ENCODE assay signal across 7 cellular contexts in the genomic region with DNA sequence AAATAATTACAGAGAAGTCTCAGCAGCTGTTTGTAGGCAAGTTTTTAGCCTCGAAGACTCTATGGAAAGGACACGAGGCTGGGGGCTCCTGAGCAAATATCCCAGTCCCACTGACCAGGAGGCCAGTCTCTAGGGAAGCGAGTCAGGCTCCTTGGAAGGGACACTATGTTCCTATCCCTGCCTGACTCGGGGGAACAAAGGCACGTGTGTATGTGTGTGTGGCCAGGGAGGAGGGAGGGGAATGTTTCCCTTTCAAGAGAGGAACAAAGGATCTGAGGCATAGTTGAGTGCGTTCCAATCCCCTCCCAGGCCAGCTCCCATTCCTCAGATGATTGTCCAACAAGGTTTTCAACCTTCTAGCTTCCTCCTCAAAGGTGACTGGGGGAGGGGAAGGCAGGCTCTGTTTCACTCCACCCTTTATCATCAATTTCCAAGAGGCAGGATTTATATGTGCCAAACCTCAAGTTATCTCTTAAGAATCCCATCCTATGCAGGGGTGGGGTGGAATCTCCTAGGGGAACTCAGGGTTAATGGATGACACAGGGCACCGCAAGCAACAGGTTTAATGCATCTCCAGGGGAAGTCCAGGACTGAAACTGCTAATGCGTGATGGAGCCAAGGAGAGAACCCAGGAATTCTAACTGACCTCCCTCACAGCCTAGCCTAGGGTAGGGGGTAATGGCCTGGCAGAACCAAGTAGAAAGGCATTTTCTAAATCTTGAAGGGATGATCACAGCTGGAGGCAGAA. TPM values are rescaled to one million over a fixed set of nuclear protein-coding genes. Genes with fewer than 3 reads are reported as not detected.
A peak's percentile ranks its signal among the peaks of the same experiment; 100 is the strongest.
DNase-seq lines count a peak whose midpoint lies in the region; ATAC-seq and TF ChIP-seq lines count a peak whose summit lies in the region.

No MANE protein-coding gene starts in this region.

- 11% methylated on average over 8 of the region's 8 CpGs for WGBS in SK-N-SH (ENCODE audit: low lambda C conversion rate)

- H3K4me2 ChIP-seq in SK-N-SH = peak overlapping the region; percentile 76

- H3K27me3 ChIP-seq in H7 (ENCODE audit: control insufficient read depth, insufficient read depth, low read length) = no peaks in the 10 kb centered on the region
- no peaks in the 10 kb centered on the region for H3K27me3 ChIP-seq in SK-N-SH (ENCODE audit: insufficient read depth)

- CTCF ChIA-PET in SK-N-SH (lab: Yijun Ruan, JAX) = interaction anchor here (0.7 to 2.5 kb wide), 6 partner anchors 10 to 143 kb away, joined by 3 to 18 read pairs (median 4); a partner anchor contains a TSS

- H3K4me1 ChIP-seq in SK-N-SH (ENCODE audit: control insufficient read depth in 1 of 2, insufficient read depth in 2 of 2, low read depth in 1 of 2, low read length in 1 of 2) = peaks cover 33 to 51% of the 10 kb centered on the region in 2 experiments

- H3K36me3 ChIP-seq in H7 (replicated peaks; ENCODE audit: control insufficient read depth, insufficient read depth, low read length) (peaks cover 3% of the 10 kb centered on the region; the same call in 1 of the 2 replicates), SK-N-SH (replicated peaks in 1 of 2; ENCODE audit: control insufficient read depth in 1 of 2, insufficient read depth in 2 of 2, low read length in 1 of 2) (peaks cover 42 to 64% of the 10 kb centered on the region in 2 experiments)

- peak overlapping the region; percentile 95 to 99 for H3K27ac ChIP-seq in SK-N-SH (ENCODE audit: low read depth in 2 of 2, low read length in 1 of 2)

- H3F3A ChIP-seq in SK-N-SH (replicated peaks; ENCODE audit: insufficient read depth) = peaks cover 38% of the 10 kb centered on the region

- H3K9me2 ChIP-seq in SK-N-SH = no peaks in the 10 kb centered on the region

- peaks cover 88% of the 10 kb centered on the region for H3K79me2 ChIP-seq in SK-N-SH (ENCODE audit: insufficient read depth)

- H3K4me3 ChIP-seq in H7 (ENCODE audit: insufficient read depth, low read depth, low read length) (no peak overlapping the region), SK-N-SH (ENCODE audit: low read depth in 2 of 2, low read length in 1 of 2) (peak overlapping the region; percentile 17 to 43; a peak in 3 of 4 replicates)

- peak in 1 of 2 experiments; percentile 58; a peak in 1 of 4 replicates for TF ChIP-seq EP300 in SK-N-SH (IDR thresholded peaks at IDR 0.05; ENCODE audit: borderline replicate concordance in 1 of 2, low read depth in 1 of 2, low read length in 1 of 2)

- DNase-seq in H7 = peak; percentile 88
- DNase-seq in SK-N-SH = no peak
- DNase-seq in mucosa of gallbladder (ENCODE audit: low spot score) = peak; percentile 91
- DNase-seq in ureter (ENCODE audit: low spot score) = peak; percentile 84
- DNase-seq in amniotic stem cell (lab: John Stamatoyannopoulos, UW) = no peak
- DNase-seq in HuH-7 (ENCODE audit: low spot score) = no peak

- peak overlapping the region; percentile 78 for H3K9ac ChIP-seq in SK-N-SH

- H2AFZ ChIP-seq in SK-N-SH (ENCODE audit: low read depth) = no peak overlapping the region

- H4K20me1 ChIP-seq in SK-N-SH (ENCODE audit: insufficient read depth) = no peaks in the 10 kb centered on the region

- no peak for TF ChIP-seq CTCF in SK-N-SH (IDR thresholded peaks at IDR 0.05)

- POLR2A ChIA-PET in SK-N-SH (lab: Yijun Ruan, JAX) = no interaction called here

- no peaks in the 10 kb centered on the region for H3K9me3 ChIP-seq in SK-N-SH

- ATAC-seq in esophagus mucosa = peak; percentile 76

- TF ChIP-seq RAD21 in SK-N-SH (IDR thresholded peaks at IDR 0.05; ENCODE audit: low read length) = no peak

TF ChIP-seq in SK-N-SH, 30 proteins besides CTCF, POLR2A, EP300 and RAD21:
- TF ChIP-seq YY1 (IDR thresholded peaks at IDR 0.05; ENCODE audit: low read depth) (0 out of 2 replicates have a peak, but pooled peaks have one; percentile 9), JUND (IDR thresholded peaks at IDR 0.05) (peak; percentile 27; the same call in 1 of the 2 replicates), EZH2phosphoT487 (IDR thresholded peaks at IDR 0.05; ENCODE audit: borderline replicate concordance, low read depth) (no peak), SMC3 (IDR thresholded peaks at IDR 0.05; ENCODE audit: low read depth, low read length) (no peak), RCOR1 (IDR thresholded peaks at IDR 0.05; ENCODE audit: low read length) (no peak), RFX5 (IDR thresholded peaks at IDR 0.05; ENCODE audit: low read length) (no peak), RXRA (IDR thresholded peaks at IDR 0.05; ENCODE audit: borderline replicate concordance, low read depth) (no peak), TEAD4 (IDR thresholded peaks at IDR 0.05; ENCODE audit: borderline replicate concordance, insufficient read depth) (peak; percentile 52; the same call in 1 of the 2 replicates), MXI1 (IDR thresholded peaks at IDR 0.05; ENCODE audit: low read depth, low read length) (no peak), MEF2A (IDR thresholded peaks at IDR 0.05; ENCODE audit: borderline replicate concordance, low read depth) (no peak), NFIC (IDR thresholded peaks at IDR 0.05; ENCODE audit: borderline replicate concordance) (peak; percentile 87), TCF12 (IDR thresholded peaks at IDR 0.05) (peak; percentile 71; the same call in 1 of the 2 replicates), POLR2AphosphoS5 (IDR thresholded peaks at IDR 0.05; ENCODE audit: low read depth, low read length) (no peak; the same call in 1 of the 2 replicates), SIN3A (IDR thresholded peaks at IDR 0.05; ENCODE audit: borderline replicate concordance, low read depth, low read length) (0 out of 2 replicates have a peak, but pooled peaks have one; percentile 62), FOSL2 (IDR thresholded peaks at IDR 0.05; ENCODE audit: borderline replicate concordance, low read depth) (peak; percentile 38; the same call in 1 of the 2 replicates), ELF1 (IDR thresholded peaks at IDR 0.05) (no peak), NRF1 (IDR thresholded peaks at IDR 0.05; ENCODE audit: low read depth, low read length) (no peak)
- TF ChIP-seq, protein P1, sequence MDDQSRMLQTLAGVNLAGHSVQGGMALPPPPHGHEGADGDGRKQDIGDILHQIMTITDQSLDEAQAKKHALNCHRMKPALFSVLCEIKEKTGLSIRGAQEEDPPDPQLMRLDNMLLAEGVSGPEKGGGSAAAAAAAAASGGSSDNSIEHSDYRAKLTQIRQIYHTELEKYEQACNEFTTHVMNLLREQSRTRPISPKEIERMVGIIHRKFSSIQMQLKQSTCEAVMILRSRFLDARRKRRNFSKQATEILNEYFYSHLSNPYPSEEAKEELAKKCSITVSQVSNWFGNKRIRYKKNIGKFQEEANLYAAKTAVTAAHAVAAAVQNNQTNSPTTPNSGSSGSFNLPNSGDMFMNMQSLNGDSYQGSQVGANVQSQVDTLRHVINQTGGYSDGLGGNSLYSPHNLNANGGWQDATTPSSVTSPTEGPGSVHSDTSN (IDR thresholded peaks at IDR 0.05) = peak; percentile 47
- TF ChIP-seq, protein P2, sequence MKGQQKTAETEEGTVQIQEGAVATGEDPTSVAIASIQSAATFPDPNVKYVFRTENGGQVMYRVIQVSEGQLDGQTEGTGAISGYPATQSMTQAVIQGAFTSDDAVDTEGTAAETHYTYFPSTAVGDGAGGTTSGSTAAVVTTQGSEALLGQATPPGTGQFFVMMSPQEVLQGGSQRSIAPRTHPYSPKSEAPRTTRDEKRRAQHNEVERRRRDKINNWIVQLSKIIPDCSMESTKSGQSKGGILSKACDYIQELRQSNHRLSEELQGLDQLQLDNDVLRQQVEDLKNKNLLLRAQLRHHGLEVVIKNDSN (IDR thresholded peaks at IDR 0.05; ENCODE audit: borderline replicate concordance, low read depth) = no peak
- TF ChIP-seq, protein P3, sequence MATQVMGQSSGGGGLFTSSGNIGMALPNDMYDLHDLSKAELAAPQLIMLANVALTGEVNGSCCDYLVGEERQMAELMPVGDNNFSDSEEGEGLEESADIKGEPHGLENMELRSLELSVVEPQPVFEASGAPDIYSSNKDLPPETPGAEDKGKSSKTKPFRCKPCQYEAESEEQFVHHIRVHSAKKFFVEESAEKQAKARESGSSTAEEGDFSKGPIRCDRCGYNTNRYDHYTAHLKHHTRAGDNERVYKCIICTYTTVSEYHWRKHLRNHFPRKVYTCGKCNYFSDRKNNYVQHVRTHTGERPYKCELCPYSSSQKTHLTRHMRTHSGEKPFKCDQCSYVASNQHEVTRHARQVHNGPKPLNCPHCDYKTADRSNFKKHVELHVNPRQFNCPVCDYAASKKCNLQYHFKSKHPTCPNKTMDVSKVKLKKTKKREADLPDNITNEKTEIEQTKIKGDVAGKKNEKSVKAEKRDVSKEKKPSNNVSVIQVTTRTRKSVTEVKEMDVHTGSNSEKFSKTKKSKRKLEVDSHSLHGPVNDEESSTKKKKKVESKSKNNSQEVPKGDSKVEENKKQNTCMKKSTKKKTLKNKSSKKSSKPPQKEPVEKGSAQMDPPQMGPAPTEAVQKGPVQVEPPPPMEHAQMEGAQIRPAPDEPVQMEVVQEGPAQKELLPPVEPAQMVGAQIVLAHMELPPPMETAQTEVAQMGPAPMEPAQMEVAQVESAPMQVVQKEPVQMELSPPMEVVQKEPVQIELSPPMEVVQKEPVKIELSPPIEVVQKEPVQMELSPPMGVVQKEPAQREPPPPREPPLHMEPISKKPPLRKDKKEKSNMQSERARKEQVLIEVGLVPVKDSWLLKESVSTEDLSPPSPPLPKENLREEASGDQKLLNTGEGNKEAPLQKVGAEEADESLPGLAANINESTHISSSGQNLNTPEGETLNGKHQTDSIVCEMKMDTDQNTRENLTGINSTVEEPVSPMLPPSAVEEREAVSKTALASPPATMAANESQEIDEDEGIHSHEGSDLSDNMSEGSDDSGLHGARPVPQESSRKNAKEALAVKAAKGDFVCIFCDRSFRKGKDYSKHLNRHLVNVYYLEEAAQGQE (IDR thresholded peaks at IDR 0.05; ENCODE audit: low read depth, low read length) = peak; percentile 63; the same call in 1 of the 2 replicates
- TF ChIP-seq, protein P4, sequence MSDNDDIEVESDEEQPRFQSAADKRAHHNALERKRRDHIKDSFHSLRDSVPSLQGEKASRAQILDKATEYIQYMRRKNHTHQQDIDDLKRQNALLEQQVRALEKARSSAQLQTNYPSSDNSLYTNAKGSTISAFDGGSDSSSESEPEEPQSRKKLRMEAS (IDR thresholded peaks at IDR 0.05; ENCODE audit: low read depth) = peak; percentile 95

RNA-seq across cellular contexts. Expression of a gene that starts 9.9 kb away (rescaled TPM):
- 38.5 and 53.6 TPM in 2 replicates for total RNA-seq in H7 (2014; rRNA removed; shearing (Covaris generic))
- 99.9 and 103 TPM in 2 replicates for polyA plus RNA-seq in SK-N-SH (2012; rRNA removed)
- 72.3 and 83.8 TPM in 2 replicates for polyA plus RNA-seq in SK-N-SH (2012; cell fraction: cytosol; rRNA removed)
- polyA plus RNA-seq in SK-N-SH (2012; cell fraction: nucleus; rRNA removed) = 61.3 and 62.2 TPM in 2 replicates
- total RNA-seq in esophagus mucosa (76.6 TPM), mucosa of gallbladder (191 TPM), ureter (91.4 TPM)

RNA-seq across cellular contexts. Expression of a gene that starts 26.4 kb away (rescaled TPM):
- total RNA-seq in H7 (2014; rRNA removed; shearing (Covaris generic)) = 119 and 157 TPM in 2 replicates
- polyA plus RNA-seq in SK-N-SH (2012; rRNA removed) = 14.4 and 17.1 TPM in 2 replicates
- 19.1 and 20.2 TPM in 2 replicates for polyA plus RNA-seq in SK-N-SH (2012; cell fraction: cytosol; rRNA removed)
- 12.7 and 12.8 TPM in 2 replicates for polyA plus RNA-seq in SK-N-SH (2012; cell fraction: nucleus; rRNA removed)
- 32.6 TPM for total RNA-seq in esophagus mucosa
- 2.6 TPM for total RNA-seq in mucosa of gallbladder
- 0.81 TPM for total RNA-seq in ureter

Comparison
In these comparisons a context has a peak if more than half of its experiments do, and no peak if none do; other contexts are left out.
1. DNase-seq: peak in H7 (single experiment), mucosa of gallbladder (single experiment) and ureter (single experiment); none in SK-N-SH (single experiment), amniotic stem cell (single experiment) and HuH-7 (single experiment).